ENCODE assay signal across 19 cellular contexts in the genomic region with DNA sequence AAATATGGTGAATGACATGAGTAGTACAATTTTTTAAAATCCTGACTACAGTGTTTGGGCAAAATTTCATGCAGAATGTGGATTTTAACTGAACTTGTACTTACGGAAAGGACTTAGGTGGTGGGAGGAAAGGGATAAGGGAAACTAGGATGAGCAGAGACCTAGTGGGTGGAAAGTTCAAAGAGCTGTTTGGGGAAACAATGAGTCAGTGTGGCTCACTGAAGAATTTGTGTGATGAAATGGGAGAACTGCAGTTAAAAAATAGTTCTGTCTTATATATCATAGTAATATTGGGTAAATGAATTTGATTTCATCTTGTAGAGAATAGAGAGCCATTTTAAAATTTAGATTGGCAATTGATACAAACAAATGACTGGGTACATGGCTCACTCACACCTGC.
DNase-seq lines count a peak whose midpoint lies in the region; ATAC-seq, FAIRE-seq and TF ChIP-seq lines count a peak whose summit lies in the region.
"Had no signal": no experiment of that assay in that cellular context is flagged by ENCODE, and none has a peak within 500 bp of the region (broad histone marks: within the 10 kb centered on the region; RNA-seq: fewer than 3 reads in every experiment).

No MANE protein-coding gene starts in this region.

- H3K9me3 ChIP-seq in PC-3 (ENCODE audit: low read length) (no peaks in the 10 kb centered on the region), BE2C (no peaks in the 10 kb centered on the region), spleen (peaks cover 0 to 21% (median 16%) of the 10 kb centered on the region in 8 donors)

- no peaks in the 10 kb centered on the region for H4K20me1 ChIP-seq in PC-3 (ENCODE audit: low read length)

- peak; percentile 45 for ATAC-seq in PC-3
- ATAC-seq: naive thymus-derived CD8-positive, alpha-beta T cell; Panc1; T-helper 17 cell had no signal

- H2AFZ ChIP-seq in PC-3 (ENCODE audit: low read length), result no peak overlapping the region

- 87 to 98% (median 92%) methylated on average over 1 of the region's 1 CpG for WGBS in spleen, 5 donors

- H3K79me2 ChIP-seq in PC-3 (ENCODE audit: low read length), result no peaks in the 10 kb centered on the region

- no peak for TF ChIP-seq POLR2A in spleen (IDR thresholded peaks at IDR 0.05)

- no peaks in the 10 kb centered on the region for H3K9me2 ChIP-seq in PC-3 (replicated peaks; ENCODE audit: low read length)

- no peak overlapping the region for H3K4me3 ChIP-seq in PC-3 (ENCODE audit: low read length)
- H3K4me3 ChIP-seq in BE2C (ENCODE audit: low read depth, low read length), result no peak overlapping the region
- no peak overlapping the region for H3K4me3 ChIP-seq in spleen

- CTCF ChIA-PET in PC-3 (lab: Charles Lee), result no interaction called here

- DNase-seq in COLO829 (ENCODE audit: low spot score) (peak; percentile 4), PC-3 (peak; percentile 78), dermis blood vessel endothelial cell (peak; percentile 1), non-pigmented ciliary epithelial cell (ENCODE audit: low read depth) (peak; percentile 93), BE2C (no peak), DMS114 treated with DMSO at 0.1 percent for 48 hours (lab: John Stamatoyannopoulos, UW; ENCODE audit: unreplicated experiment) (no peak), spleen (no peak), GM19239 (ENCODE audit: insufficient read length, low spot score) (no peak)
- DNase-seq: activated CD4-positive, alpha-beta T cell treated with anti-CD3 and anti-CD28 coated beads for 48 hours; activated T-cell treated with anti-CD3 and anti-CD28 coated beads, Interleukin-2, amount 50 U/mL, for 1 hour; amygdala; CD4-positive, CD25-positive, alpha-beta regulatory T cell; effector CD8-positive, alpha-beta T cell; naive thymus-derived CD8-positive, alpha-beta T cell; NCI-H1436; retina; stimulated activated CD4-positive, alpha-beta T cell treated with anti-CD3 and anti-CD28 coated beads, Interleukin-4, amount 100 ng/mL, for 1 hour; T-helper 17 cell had no signal

- POLR2A ChIA-PET in PC-3 (lab: Charles Lee; ENCODE audit: unreplicated experiment), result no interaction called here

- no peaks in the 10 kb centered on the region for H3K36me3 ChIP-seq in PC-3 (ENCODE audit: low read depth, low read length)
- H3K36me3 ChIP-seq in BE2C, result no peaks in the 10 kb centered on the region
- H3K36me3 ChIP-seq in spleen, result no peaks in the 10 kb centered on the region

- H3K4me1 ChIP-seq in PC-3 (ENCODE audit: insufficient read depth, low read length) (peaks cover 31% of the 10 kb centered on the region), BE2C (no peaks in the 10 kb centered on the region), spleen (no peaks in the 10 kb centered on the region)

- no TSS peak for BruUV-seq in PC-3 (replicated peaks; lab: Mats Ljungman, UMichigan)

- H3K27ac ChIP-seq in PC-3 (ENCODE audit: low read length) (no peak overlapping the region), spleen (no peak overlapping the region)

- H3K27me3 ChIP-seq in PC-3 (ENCODE audit: low read length) (no peaks in the 10 kb centered on the region), BE2C (no peaks in the 10 kb centered on the region), spleen (replicated peaks in 1 of 7) (no peaks in the 10 kb centered on the region)

- no peak overlapping the region for H3K9ac ChIP-seq in PC-3 (ENCODE audit: low read length)

- intact Hi-C loops in PC-3 (cut with micrococcal nuclease), result loop anchor here (10.0 kb wide), 1 partner anchor 53 kb away; no protein-coding TSS in a partner anchor
- intact Hi-C loops in spleen (cut with DNase I; ENCODE audit: low total_unique reads), result no loop called here

- TF ChIP-seq CTCF in PC-3 (conservative IDR thresholded peaks at IDR 0.05; ENCODE audit: low read depth, low read length) (no peak), BE2C (IDR thresholded peaks at IDR 0.05; ENCODE audit: low read depth, low read length) (no peak), spleen (IDR thresholded peaks at IDR 0.05 in 8 of 11, conservative IDR thresholded peaks at IDR 0.05 in 3 of 11) (no peak)

- no peaks in the 10 kb centered on the region for H3F3A ChIP-seq in PC-3 (ENCODE audit: low read length, unreplicated experiment)

- no peak for FAIRE-seq in GM19239 (lab: Jason Lieb, UNC)

- peak overlapping the region; percentile 44 for H3K4me2 ChIP-seq in PC-3 (ENCODE audit: low read length)

Comparison
In these comparisons a context has a peak if more than half of its experiments do, and no peak if none do; other contexts are left out.
1. DNase-seq: peak in COLO829 (single experiment), PC-3 (single experiment), dermis blood vessel endothelial cell (single experiment) and non-pigmented ciliary epithelial cell (single experiment); none in BE2C (single experiment), DMS114 treated with DMSO at 0.1 percent for 48 hours (single experiment), spleen (single experiment) and GM19239 (single experiment).